14 cellular contexts compared by ENCODE assay signal in the genomic region with DNA sequence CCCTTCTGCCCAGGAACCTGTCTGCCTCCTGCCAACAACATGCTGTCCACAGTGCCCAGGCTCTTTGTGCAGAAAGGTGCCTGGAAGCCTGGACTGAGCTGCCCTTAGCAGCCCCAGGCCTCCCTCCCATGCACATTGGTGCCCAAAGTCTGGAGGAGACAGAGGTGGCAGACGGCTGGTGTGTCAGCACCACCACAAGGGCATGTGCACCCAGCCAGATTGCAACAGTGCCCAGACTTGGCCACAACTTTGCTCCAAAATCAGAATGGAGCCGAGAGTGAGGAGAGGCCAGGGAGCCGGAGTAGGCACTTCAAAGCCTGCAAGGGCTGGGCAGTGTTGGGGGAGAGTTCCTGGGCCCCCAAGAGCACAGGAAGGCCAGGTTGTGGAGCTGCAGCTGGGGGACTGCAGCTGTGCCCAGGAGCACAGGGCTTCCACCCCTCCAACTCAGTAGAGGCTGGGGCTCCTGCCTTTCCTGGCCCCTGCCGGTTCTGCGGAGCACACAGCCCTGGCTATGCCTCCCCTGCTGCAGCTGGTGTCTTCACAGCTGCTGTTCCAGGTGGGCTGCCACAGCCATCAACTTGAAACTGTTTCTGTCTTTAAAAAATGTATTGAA.
"Had no signal": no experiment of that assay in that cellular context is flagged by ENCODE, and none has a peak within 500 bp of the region (broad histone marks: within the 10 kb centered on the region; RNA-seq: fewer than 3 reads in every experiment).

No MANE protein-coding gene starts in this region.

- H3K9me3 ChIP-seq: right atrium auricular region, tibial artery had no signal

- H3K36me3 ChIP-seq: right atrium auricular region, tibial artery had no signal

- H3K27ac ChIP-seq: coronary artery, foreskin keratinocyte, right atrium auricular region, tibial artery had no signal

- H3K27me3 Mint-ChIP-seq: naive thymus-derived CD4-positive, alpha-beta T cell had no signal

- H3K27ac Mint-ChIP-seq: endodermal cell; immature natural killer cell; naive thymus-derived CD4-positive, alpha-beta T cell had no signal

- DNase-seq: effector CD4-positive, alpha-beta T cell; endodermal cell; erythroblast; foreskin keratinocyte; immature natural killer cell; left colon; mesendoderm; naive thymus-derived CD4-positive, alpha-beta T cell; small intestine; stimulated activated CD4-positive, alpha-beta T cell treated with anti-CD3 and anti-CD28 coated beads, Interleukin-12 subunit alpha, Interleukin-12 subunit beta, amount 100 ng/mL, for 4 hours; stimulated activated naive CD4-positive, alpha-beta T cell treated with Interleukin-2 at 50 U/mL for 16 hours; tibial artery had no signal

- H3K4me1 Mint-ChIP-seq: endodermal cell had no signal

- H3K9me3 Mint-ChIP-seq: endodermal cell had no signal

- H3K4me3 Mint-ChIP-seq: endodermal cell; immature natural killer cell; naive thymus-derived CD4-positive, alpha-beta T cell had no signal

- H3K27me3 ChIP-seq: foreskin keratinocyte, right atrium auricular region, tibial artery had no signal

- ATAC-seq: foreskin keratinocyte; left colon; naive thymus-derived CD4-positive, alpha-beta T cell had no signal

- H3K4me1 ChIP-seq: foreskin keratinocyte, right atrium auricular region, tibial artery had no signal

- H3K4me3 ChIP-seq: coronary artery, right atrium auricular region, tibial artery had no signal

- H3K36me3 Mint-ChIP-seq: naive thymus-derived CD4-positive, alpha-beta T cell had no signal
